ENCODE assay signal across 25 cellular contexts in the genomic region with DNA sequence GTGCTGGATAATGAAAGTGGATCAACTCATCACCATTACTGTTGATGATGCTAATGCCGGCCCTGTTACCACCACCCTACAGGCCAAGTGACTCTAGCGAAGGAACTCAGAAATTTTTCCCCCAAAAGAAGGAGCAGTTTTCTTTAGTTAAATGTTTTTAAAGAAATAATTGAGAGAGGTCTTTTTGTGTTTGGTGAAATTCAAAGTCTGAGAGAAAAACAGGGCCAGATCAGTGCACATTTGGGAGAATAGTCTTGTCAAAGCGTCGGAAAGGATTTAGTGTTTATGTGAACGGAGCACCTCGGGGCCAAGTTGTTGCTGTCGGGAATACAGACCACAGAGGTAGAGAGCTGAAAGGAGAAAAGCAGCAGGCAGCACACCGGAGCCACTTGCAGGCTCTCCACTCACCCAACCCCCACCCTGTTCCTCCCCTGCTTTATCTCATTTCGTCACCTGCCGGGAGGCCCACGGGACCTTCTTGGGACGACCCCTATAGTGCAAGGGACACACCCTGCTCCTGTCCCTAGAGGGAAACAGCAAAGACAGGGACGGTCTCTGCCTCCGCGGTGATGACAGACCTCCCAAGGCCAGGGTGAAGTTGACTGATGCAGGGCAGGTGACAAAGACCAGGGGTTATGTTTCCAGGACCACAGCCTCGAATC. TPM values are rescaled to one million over a fixed set of nuclear protein-coding genes. Genes with fewer than 3 reads are reported as not detected.
DNase-seq lines count a peak whose midpoint lies in the region; ATAC-seq and TF ChIP-seq lines count a peak whose summit lies in the region.
"Had no signal": no experiment of that assay in that cellular context is flagged by ENCODE, and none has a peak within 500 bp of the region (broad histone marks: within the 10 kb centered on the region; RNA-seq: fewer than 3 reads in every experiment).

No MANE protein-coding gene starts in this region.

- peak overlapping the region in 1 of 2 experiments; percentile 23; a peak in 4 of 5 replicates for H3K4me3 Mint-ChIP-seq in H9
- peak overlapping the region; percentile 85 for H3K4me3 Mint-ChIP-seq in osteocyte (ENCODE audit: unreplicated experiment)
- H3K4me3 Mint-ChIP-seq: CD4-positive, CD25-positive, alpha-beta regulatory T cell; naive thymus-derived CD8-positive, alpha-beta T cell; stimulated activated memory B cell treated with anti-CD40 and anti-IgM and Interleukin-4, amounts not matched to agents 10 μg/mL and 1 μg/mL and 100 μg/mL, for 72 hours had no signal

- H3K27ac Mint-ChIP-seq in H9 = no peak overlapping the region
- H3K27ac Mint-ChIP-seq in osteocyte (ENCODE audit: unreplicated experiment) = peak overlapping the region; percentile 99
- H3K27ac Mint-ChIP-seq in activated naive CD4-positive, alpha-beta T cell treated with anti-CD3 and anti-CD28 coated beads, Interleukin-2, amount 50 U/mL, for 72 hours = no peak overlapping the region
- H3K27ac Mint-ChIP-seq: CD4-positive, CD25-positive, alpha-beta regulatory T cell; naive thymus-derived CD8-positive, alpha-beta T cell; stimulated activated memory B cell treated with anti-CD40 and anti-IgM and Interleukin-4, amounts not matched to agents 10 μg/mL and 1 μg/mL and 100 μg/mL, for 72 hours had no signal

- H3K4ac ChIP-seq in H9 (ENCODE audit: low read depth, low read length) = no peak overlapping the region

- H3K36me3 Mint-ChIP-seq in H9 (ENCODE audit: insufficient read depth in 1 of 3, low read depth in 3 of 3) (no peaks in the 10 kb centered on the region; a peak in 1 of 7 replicates), osteocyte (ENCODE audit: unreplicated experiment) (peaks cover 18% of the 10 kb centered on the region)
- H3K36me3 Mint-ChIP-seq in activated naive CD4-positive, alpha-beta T cell treated with anti-CD3 and anti-CD28 coated beads, Interleukin-2, amount 50 U/mL, for 72 hours = peaks cover 6 to 38% of the 10 kb centered on the region in 2 donors
- H3K36me3 Mint-ChIP-seq: CD4-positive, CD25-positive, alpha-beta regulatory T cell; stimulated activated memory B cell treated with anti-CD40 and anti-IgM and Interleukin-4, amounts not matched to agents 10 μg/mL and 1 μg/mL and 100 μg/mL, for 72 hours had no signal

- no peaks in the 10 kb centered on the region for H3K79me2 ChIP-seq in H9 (ENCODE audit: insufficient read depth, low read length)
- no peaks in the 10 kb centered on the region for H3K79me2 ChIP-seq in PC-3 (ENCODE audit: low read length)

- H2AK5ac ChIP-seq in H9 (ENCODE audit: insufficient read length, low read length) = no peak overlapping the region

- H3K27ac ChIP-seq in H9 (ENCODE audit: insufficient read length, low read depth, low read length) (no peak overlapping the region), esophagus squamous epithelium (peak overlapping the region in 3 of 4 donors; percentile 50 to 96 (median 68)), PC-3 (ENCODE audit: low read length) (no peak overlapping the region)
- H3K27ac ChIP-seq: dorsolateral prefrontal cortex, spleen had no signal

- DNase-seq in H9 = peak; percentile 53
- peak; percentile 68 for DNase-seq in SK-N-DZ (ENCODE audit: low spot score)
- no peak for DNase-seq in esophagus squamous epithelium (lab: John Stamatoyannopoulos, UW)
- DNase-seq in osteocyte (ENCODE audit: extremely low spot score, unreplicated experiment) = no peak
- no peak for DNase-seq in PC-3
- DNase-seq in activated naive CD4-positive, alpha-beta T cell treated with anti-CD3 and anti-CD28 coated beads, Interleukin-2, amount 50 U/mL, for 72 hours (ENCODE audit: low spot score in 2 of 2) = no peak
- DNase-seq in stimulated activated CD4-positive, alpha-beta T cell treated with anti-CD3 and anti-CD28 coated beads, Interleukin-2, amount 100 ng/mL, for 48 hours = no peak
- DNase-seq: activated CD4-positive, alpha-beta T cell treated with anti-CD3 and anti-CD28 coated beads, Interleukin-2, amount 50 U/mL, for 4 hours; activated CD4-positive, CD25-positive, alpha-beta regulatory T cell; activated CD8-positive, alpha-beta memory T cell treated with anti-CD3 and anti-CD28 coated beads, Interleukin-2, amount 50 U/mL, for 48 hours; CD4-positive, CD25-positive, alpha-beta regulatory T cell; dorsolateral prefrontal cortex; left ventricle myocardium superior; midbrain; MM.1S; naive thymus-derived CD8-positive, alpha-beta T cell; NCI-H2171; NCI-H524 treated with DMSO at 0.1 percent for 48 hours; RPMI8226; spleen; stimulated activated CD4-positive, alpha-beta T cell treated with anti-CD3 and anti-CD28 coated beads, Interleukin-4, amount 100 ng/mL, for 1 hour; T-helper 9 cell had no signal

- CTCF ChIA-PET in PC-3 (lab: Charles Lee) = no interaction called here

- intact Hi-C loops in esophagus squamous epithelium (cut with DNase I) (no loop called here), PC-3 (cut with micrococcal nuclease) (no loop called here)

- H3K4me2 ChIP-seq in H9 (ENCODE audit: insufficient read depth, insufficient read length, low read length) (peak overlapping the region; percentile 23), PC-3 (ENCODE audit: low read length) (no peak overlapping the region)

- H3K9me3 ChIP-seq in H9 (ENCODE audit: control insufficient read depth, low read depth, low read length) (no peaks in the 10 kb centered on the region), esophagus squamous epithelium (no peaks in the 10 kb centered on the region), PC-3 (ENCODE audit: low read length) (no peaks in the 10 kb centered on the region)
- H3K9me3 ChIP-seq: spleen had no signal

- H3K4me3 ChIP-seq in esophagus squamous epithelium = peak overlapping the region in 2 of 4 donors; percentile 21 to 30
- no peak overlapping the region for H3K4me3 ChIP-seq in PC-3 (ENCODE audit: low read length)
- H3K4me3 ChIP-seq: dorsolateral prefrontal cortex, spleen had no signal

- H3K23me2 ChIP-seq in H9 (ENCODE audit: insufficient read length, low read depth, low read length, poor library complexity, severe bottlenecking) = no peaks in the 10 kb centered on the region

- H4K8ac ChIP-seq in H9 (replicated peaks; ENCODE audit: insufficient read length, low read depth, low read length) = no peak overlapping the region

- no peak for TF ChIP-seq POLR2A in esophagus squamous epithelium (IDR thresholded peaks at IDR 0.05)

- H3F3A ChIP-seq in PC-3 (ENCODE audit: low read length, unreplicated experiment) = no peaks in the 10 kb centered on the region

- H2AFZ ChIP-seq in H9 (ENCODE audit: low read length) (no peak overlapping the region), PC-3 (ENCODE audit: low read length) (no peak overlapping the region)

- H2BK120ac ChIP-seq in H9 (ENCODE audit: low read depth, low read length, poor library complexity, severe bottlenecking) = no peak overlapping the region

- H3K18ac ChIP-seq in H9 (ENCODE audit: insufficient read length, low read depth, low read length) = no peak overlapping the region

- peaks cover 52 to 78% of the 10 kb centered on the region in 2 experiments for H3K4me1 Mint-ChIP-seq in H9
- H3K4me1 Mint-ChIP-seq in osteocyte (ENCODE audit: unreplicated experiment) = peaks cover 75% of the 10 kb centered on the region

- H2BK20ac ChIP-seq in H9 (ENCODE audit: low read depth, low read length, poor library complexity, severe bottlenecking) = no peak overlapping the region

- H3K79me1 ChIP-seq in H9 (ENCODE audit: insufficient read depth, low read depth, low read length, poor library complexity, severe bottlenecking) = no peaks in the 10 kb centered on the region

- no peak for ATAC-seq in PC-3
- ATAC-seq in activated naive CD4-positive, alpha-beta T cell treated with anti-CD3 and anti-CD28 coated beads, Interleukin-2, amount 50 U/mL, for 72 hours = no peak
- ATAC-seq: left ventricle myocardium superior; naive thymus-derived CD8-positive, alpha-beta T cell; stimulated activated memory B cell treated with anti-CD40 and anti-IgM and Interleukin-4, amounts not matched to agents 10 μg/mL and 1 μg/mL and 100 μg/mL, for 72 hours had no signal

- H3K4me1 ChIP-seq in H9 (ENCODE audit: insufficient read depth, low read length) = peaks cover 6% of the 10 kb centered on the region
- H3K4me1 ChIP-seq in esophagus squamous epithelium = peaks cover 0 to 86% (median under 1%) of the 10 kb centered on the region in 3 donors
- H3K4me1 ChIP-seq in PC-3 (ENCODE audit: insufficient read depth, low read length) = peaks cover 18% of the 10 kb centered on the region; the same call in 1 of the 2 replicates

- H3K9ac ChIP-seq in H9 (ENCODE audit: extremely low read depth, insufficient read length, low read length) (no peak overlapping the region), PC-3 (ENCODE audit: low read length) (no peak overlapping the region)

- H4K5ac ChIP-seq in H9 (ENCODE audit: insufficient read length, low read depth, low read length) = no peak overlapping the region

- TF ChIP-seq CTCF in H9 (conservative IDR thresholded peaks at IDR 0.05) (no peak), esophagus squamous epithelium (IDR thresholded peaks at IDR 0.05) (no peak), osteocyte (IDR thresholded peaks at IDR 0.05) (no peak), PC-3 (conservative IDR thresholded peaks at IDR 0.05; ENCODE audit: low read depth, low read length) (no peak)

- H3K27me3 ChIP-seq in H9 (ENCODE audit: insufficient read depth, low read length) = peaks cover 86% of the 10 kb centered on the region
- peaks cover 0 to 94% (median 8%) of the 10 kb centered on the region in 4 donors for H3K27me3 ChIP-seq in esophagus squamous epithelium
- peaks cover 40% of the 10 kb centered on the region for H3K27me3 ChIP-seq in PC-3 (ENCODE audit: low read length)

- H3K36me3 ChIP-seq in esophagus squamous epithelium = no peaks in the 10 kb centered on the region
- no peaks in the 10 kb centered on the region for H3K36me3 ChIP-seq in PC-3 (ENCODE audit: low read depth, low read length)
- H3K36me3 ChIP-seq: spleen had no signal

- H3K9me3 Mint-ChIP-seq in H9 = peaks cover 0 to 12% of the 10 kb centered on the region in 2 experiments; a peak in 2 of 5 replicates
- no peaks in the 10 kb centered on the region for H3K9me3 Mint-ChIP-seq in osteocyte (ENCODE audit: unreplicated experiment)
- H3K9me3 Mint-ChIP-seq in activated naive CD4-positive, alpha-beta T cell treated with anti-CD3 and anti-CD28 coated beads, Interleukin-2, amount 50 U/mL, for 72 hours = peaks cover 3 to 4% of the 10 kb centered on the region in 2 donors
- H3K9me3 Mint-ChIP-seq: stimulated activated memory B cell treated with anti-CD40 and anti-IgM and Interleukin-4, amounts not matched to agents 10 μg/mL and 1 μg/mL and 100 μg/mL, for 72 hours had no signal

- H2BK5ac ChIP-seq in H9 (ENCODE audit: insufficient read length, low read length) = no peak overlapping the region

- no peak overlapping the region for H3K56ac ChIP-seq in H9 (ENCODE audit: insufficient read length, low read depth, low read length)

- H3K14ac ChIP-seq in H9 (ENCODE audit: insufficient read depth, low read length) = no peak overlapping the region

- POLR2A ChIA-PET in PC-3 (lab: Charles Lee; ENCODE audit: unreplicated experiment) = no interaction called here

- H3K27me3 Mint-ChIP-seq in H9 (ENCODE audit: low read depth) (peaks cover 100% of the 10 kb centered on the region), osteocyte (ENCODE audit: unreplicated experiment) (no peaks in the 10 kb centered on the region)

- no peak overlapping the region for H3K23ac ChIP-seq in H9 (ENCODE audit: insufficient read length, low read depth, low read length)

- H4K20me1 ChIP-seq in H9 (ENCODE audit: control insufficient read depth, insufficient read depth, insufficient read length) = no peaks in the 10 kb centered on the region
- H4K20me1 ChIP-seq in PC-3 (ENCODE audit: low read length) = no peaks in the 10 kb centered on the region

- no CpG with 5 or more reads among the region's 16 CpGs for WGBS in H9 (ENCODE audit: extremely low coverage, insufficient read length, low lambda C conversion rate)
- 11 to 28% methylated on average over 7 to 8 of the region's 16 CpGs for WGBS in esophagus squamous epithelium, 2 donors

- H3T11ph ChIP-seq in H9 (ENCODE audit: low read length) = no peak overlapping the region

- no peak overlapping the region for H4K91ac ChIP-seq in H9 (ENCODE audit: insufficient read length, low read depth, low read length)

- H2BK15ac ChIP-seq in H9 (ENCODE audit: low read depth, low read length) = no peak overlapping the region

- no peak overlapping the region for H2BK12ac ChIP-seq in H9 (ENCODE audit: insufficient read length, low read depth, low read length)

- BruUV-seq in PC-3 (replicated peaks; lab: Mats Ljungman, UMichigan) = no TSS peak

- H3K9me2 ChIP-seq in PC-3 (replicated peaks; ENCODE audit: low read length) = no peaks in the 10 kb centered on the region

RNA-seq across cellular contexts. Expression of gene TFAP2B, which starts 6.8 kb away (rescaled TPM):
- total RNA-seq in H9 (2021) (not detected in 2 replicates), esophagus squamous epithelium (1 to 10 TPM in 3 of 4 donors, under 1 TPM in 1; 0.35 to 4.4 (median 1.8) TPM), osteocyte (26.4 and 27.5 TPM in 2 replicates), PC-3 (2014; rRNA removed) (not detected in 2 replicates)
- polyA plus RNA-seq in SK-N-DZ (2014; cell fraction: cytosol; rRNA removed) = 0.17 and 1.5 TPM in 2 replicates
- 0.02 TPM in 1 of 2 replicates, not detected in the other for polyA plus RNA-seq in SK-N-DZ (2014; cell fraction: nucleus; rRNA removed)
- total RNA-seq in activated naive CD4-positive, alpha-beta T cell treated with anti-CD3 and anti-CD28 coated beads, Interleukin-2, amount 50 U/mL, for 72 hours = not detected
- total RNA-seq: CD4-positive, CD25-positive, alpha-beta regulatory T cell; Daoy; left ventricle myocardium superior; naive thymus-derived CD8-positive, alpha-beta T cell; osteoblast; spleen had no signal
- polyA plus RNA-seq: CD4-positive, CD25-positive, alpha-beta regulatory T cell; naive thymus-derived CD8-positive, alpha-beta T cell; spleen had no signal

Comparison
In these comparisons a context has a peak if more than half of its experiments do, and no peak if none do; other contexts are left out.
1. DNase-seq: peak in H9 (single experiment) and SK-N-DZ (single experiment); none in esophagus squamous epithelium (single experiment), osteocyte (single experiment), PC-3 (single experiment), activated naive CD4-positive, alpha-beta T cell treated with anti-CD3 and anti-CD28 coated beads, Interleukin-2, amount 50 U/mL, for 72 hours (0 of 2) and stimulated activated CD4-positive, alpha-beta T cell treated with anti-CD3 and anti-CD28 coated beads, Interleukin-2, amount 100 ng/mL, for 48 hours (0 of 2).
2. H3K27ac ChIP-seq: peak in esophagus squamous epithelium (3 of 4); none in H9 (single experiment) and PC-3 (single experiment).